In genomic region chr3:110568246-110568645, GRCh38 we compare ENCODE assay signal across 10 cellular contexts.
DNase-seq lines count a peak whose midpoint lies in the region; ATAC-seq and TF ChIP-seq lines count a peak whose summit lies in the region.
"Had no signal": no experiment of that assay in that cellular context is flagged by ENCODE, and none has a peak within 500 bp of the region (broad histone marks: within the 10 kb centered on the region; RNA-seq: fewer than 3 reads in every experiment).

No MANE protein-coding gene starts in this region.

- TF ChIP-seq CTCF in astrocyte of the spinal cord (IDR thresholded peaks at IDR 0.05; ENCODE audit: low read depth, low read length) = no peak
- TF ChIP-seq CTCF in omental fat pad (IDR thresholded peaks at IDR 0.05) = no peak

- DNase-seq in astrocyte of the spinal cord (ENCODE audit: low read depth, low spot score) = peak; percentile 94
- peak; percentile 93 for DNase-seq in renal cortical epithelial cell (ENCODE audit: low read depth)
- no peak for DNase-seq in omental fat pad (ENCODE audit: low spot score)
- DNase-seq in NCI-H2171 treated with DMSO at 0.1 percent for 48 hours (lab: John Stamatoyannopoulos, UW) = no peak

- no peak overlapping the region for H3K4me3 ChIP-seq in astrocyte of the spinal cord (ENCODE audit: low read depth, low read length)
- H3K4me3 ChIP-seq: gastroesophageal sphincter, SK-N-MC had no signal

- in situ Hi-C loops in astrocyte of the spinal cord (cut with HindIII; ENCODE audit: low sequenced_read_pairs) = no loop called here

- ATAC-seq in GM18873 (IDR thresholded peaks at IDR 0.05; ENCODE audit: low FRiP score, unreplicated experiment) = peak; percentile 43
- peak; percentile 44 for ATAC-seq in HG03060 (IDR thresholded peaks at IDR 0.05; ENCODE audit: low read depth, unreplicated experiment)
- ATAC-seq in omental fat pad (ENCODE audit: low FRiP score) = no peak
- no peak for ATAC-seq in GM21825 (IDR thresholded peaks at IDR 0.05; ENCODE audit: unreplicated experiment)
- no peak for ATAC-seq in GM21528 (IDR thresholded peaks at IDR 0.05; ENCODE audit: low FRiP score, unreplicated experiment)
- ATAC-seq: gastroesophageal sphincter had no signal

Comparison
In these comparisons a context has a peak if more than half of its experiments do, and no peak if none do; other contexts are left out.
1. ATAC-seq: peak in GM18873 (single experiment) and HG03060 (single experiment); none in omental fat pad (single experiment), GM21825 (single experiment) and GM21528 (single experiment).
2. DNase-seq: peak in astrocyte of the spinal cord (single experiment) and renal cortical epithelial cell (single experiment); none in omental fat pad (single experiment) and NCI-H2171 treated with DMSO at 0.1 percent for 48 hours (single experiment).